ENCODE assay signal across 26 cellular contexts in genomic region chr20:25537890-25538289, GRCh38.
"Had no signal": no experiment of that assay in that cellular context is flagged by ENCODE, and none has a peak within 500 bp of the region (broad histone marks: within the 10 kb centered on the region; RNA-seq: fewer than 3 reads in every experiment).

No MANE protein-coding gene starts in this region.

- H3K27ac Mint-ChIP-seq: naive thymus-derived CD4-positive, alpha-beta T cell; natural killer cell treated with Interleukin-12 subunit alpha and Interleukin-12 subunit beta and Interleukin-15 and Interleukin-18, amount 100 ng/mL, for 72 hours; stimulated activated naive B cell treated with anti-CD40 and anti-IgM and Interleukin-4, amounts not matched to agents 10 μg/mL and 1 μg/mL and 100 μg/mL, for 72 hours had no signal

- DNase-seq: head of caudate nucleus; hippocampal formation; kidney glomerular epithelial cell; left cardiac atrium; midbrain; mucosa of descending colon; naive thymus-derived CD4-positive, alpha-beta T cell; ovary; stimulated activated CD4-positive, alpha-beta T cell treated with anti-CD3 and anti-CD28 coated beads, Interleukin-12 subunit alpha, Interleukin-12 subunit beta, amount 100 ng/mL, for 4 hours; stimulated activated CD4-positive, alpha-beta T cell treated with anti-CD3 and anti-CD28 coated beads, Interleukin-15, amount 100 ng/mL, for 24 hours; stimulated activated CD4-positive, alpha-beta T cell treated with anti-CD3 and anti-CD28 coated beads, Interleukin-2, amount 100 ng/mL, for 24 hours; stimulated activated CD4-positive, alpha-beta T cell treated with anti-CD3 and anti-CD28 coated beads, Interleukin-4, amount 100 ng/mL, for 1 hour; stimulated activated naive B cell treated with anti-CD40 and anti-IgM and Interleukin-4, amounts not matched to agents 10 μg/mL and 1 μg/mL and 100 μg/mL, for 72 hours; stimulated activated naive CD8-positive, alpha-beta T cell treated with anti-CD3 and anti-CD28 coated beads, Interleukin-15, Interleukin-2, amounts not matched to agents 100 U/mL and 50 U/mL, for 24 hours; stomach; testis; thyroid gland; trophoblast cell; upper lobe of right lung had no signal

- H3K27ac ChIP-seq: ovary, skin epidermis, stomach, testis, thyroid gland, upper lobe of right lung had no signal

- H3K27me3 ChIP-seq: ovary, right atrium auricular region, stomach, testis, thyroid gland, upper lobe of right lung had no signal

- H3K36me3 Mint-ChIP-seq: natural killer cell treated with Interleukin-12 subunit alpha and Interleukin-12 subunit beta and Interleukin-15 and Interleukin-18, amount 100 ng/mL, for 72 hours; stimulated activated naive B cell treated with anti-CD40 and anti-IgM and Interleukin-4, amounts not matched to agents 10 μg/mL and 1 μg/mL and 100 μg/mL, for 72 hours had no signal

- H3K27me3 Mint-ChIP-seq: naive thymus-derived CD4-positive, alpha-beta T cell; progenitor cell of endocrine pancreas had no signal

- H3K9me3 Mint-ChIP-seq: naive thymus-derived CD4-positive, alpha-beta T cell; natural killer cell treated with Interleukin-12 subunit alpha and Interleukin-12 subunit beta and Interleukin-15 and Interleukin-18, amount 100 ng/mL, for 72 hours; neural crest cell; stimulated activated naive B cell treated with anti-CD40 and anti-IgM and Interleukin-4, amounts not matched to agents 10 μg/mL and 1 μg/mL and 100 μg/mL, for 72 hours had no signal

- H3K36me3 ChIP-seq: ovary, right atrium auricular region, thyroid gland, upper lobe of right lung had no signal

- H3K4me3 Mint-ChIP-seq: natural killer cell treated with Interleukin-12 subunit alpha and Interleukin-12 subunit beta and Interleukin-15 and Interleukin-18, amount 100 ng/mL, for 72 hours; neural crest cell; stimulated activated naive B cell treated with anti-CD40 and anti-IgM and Interleukin-4, amounts not matched to agents 10 μg/mL and 1 μg/mL and 100 μg/mL, for 72 hours had no signal

- H3K4me3 ChIP-seq: lung, mucosa of descending colon, ovary, skin epidermis, stomach, testis, thyroid gland, upper lobe of right lung had no signal

- ATAC-seq: mucosa of descending colon; naive thymus-derived CD4-positive, alpha-beta T cell; sciatic nerve; stimulated activated naive B cell treated with anti-CD40 and anti-IgM and Interleukin-4, amounts not matched to agents 10 μg/mL and 1 μg/mL and 100 μg/mL, for 72 hours; stimulated activated naive CD8-positive, alpha-beta T cell treated with anti-CD3 and anti-CD28 coated beads, Interleukin-15, Interleukin-2, amounts not matched to agents 100 U/mL and 50 U/mL, for 24 hours had no signal

- H3K9me3 ChIP-seq: mucosa of descending colon, ovary, right atrium auricular region, stomach, testis, thyroid gland, upper lobe of right lung had no signal
